Comparison of ENCODE assay signal across 27 cellular contexts in genomic region chrX:155645180-155645579, GRCh38.
"Had no signal": no experiment of that assay in that cellular context is flagged by ENCODE, and none has a peak within 500 bp of the region (broad histone marks: within the 10 kb centered on the region; RNA-seq: fewer than 3 reads in every experiment).

No MANE protein-coding gene starts in this region.

- H3K4me2 ChIP-seq: neural progenitor cell, smooth muscle cell had no signal

- H3K4me1 Mint-ChIP-seq: neural progenitor cell had no signal

- H3K4me1 ChIP-seq: adrenal gland, ascending aorta, sigmoid colon, testis, vagina had no signal

- H3K4me3 ChIP-seq: adrenal gland, ascending aorta, left ventricle myocardium inferior, neural progenitor cell, sigmoid colon, smooth muscle cell, testis, vagina had no signal

- H3K9ac ChIP-seq: neural progenitor cell had no signal

- ATAC-seq: esophagus mucosa; naive thymus-derived CD8-positive, alpha-beta T cell; stimulated activated memory B cell treated with anti-CD40 and anti-IgM and Interleukin-4, amounts not matched to agents 10 μg/mL and 1 μg/mL and 100 μg/mL, for 72 hours had no signal

- H3K27ac ChIP-seq: adrenal gland, ascending aorta, brain microvascular endothelial cell, left ventricle myocardium inferior, neural progenitor cell, sigmoid colon, testis, vagina, WERI-Rb-1 had no signal

- H3K27ac Mint-ChIP-seq: mesothelial cell of epicardium; naive thymus-derived CD8-positive, alpha-beta T cell; neural progenitor cell; stimulated activated memory B cell treated with anti-CD40 and anti-IgM and Interleukin-4, amounts not matched to agents 10 μg/mL and 1 μg/mL and 100 μg/mL, for 72 hours had no signal

- DNase-seq: activated CD4-positive, alpha-beta T cell treated with anti-CD3 and anti-CD28 coated beads for 1 hour; activated CD4-positive, alpha-beta T cell treated with anti-CD3 and anti-CD28 coated beads, Interleukin-2, amount 50 U/mL, for 4 hours; activated effector memory CD4-positive, alpha-beta T cell treated with anti-CD3 and anti-CD28 coated beads, Interleukin-2, amount 50 U/mL, for 16 hours; activated naive CD4-positive, alpha-beta T cell treated with anti-CD3 and anti-CD28 coated beads, Interleukin-2, amount 50 U/mL, for 16 hours; adrenal gland; brain microvascular endothelial cell; central memory CD4-positive, alpha-beta T cell; dermis blood vessel endothelial cell; effector memory CD4-positive, alpha-beta T cell; hippocampal formation; left ventricle myocardium inferior; naive thymus-derived CD8-positive, alpha-beta T cell; sigmoid colon; stimulated activated CD4-positive, alpha-beta T cell treated with anti-CD3 and anti-CD28 coated beads, Interleukin-15, amount 100 ng/mL, for 24 hours; testis; trophoblast cell; WERI-Rb-1 had no signal

- H2AFZ ChIP-seq: neural progenitor cell had no signal

- H3K27me3 ChIP-seq: adrenal gland, ascending aorta, brain microvascular endothelial cell, neural progenitor cell, sigmoid colon, testis, vagina had no signal

- H3K36me3 Mint-ChIP-seq: mesothelial cell of epicardium; naive thymus-derived CD8-positive, alpha-beta T cell; neural progenitor cell had no signal

- H3K4me3 Mint-ChIP-seq: mesothelial cell of epicardium; naive thymus-derived CD8-positive, alpha-beta T cell; neural progenitor cell; stimulated activated memory B cell treated with anti-CD40 and anti-IgM and Interleukin-4, amounts not matched to agents 10 μg/mL and 1 μg/mL and 100 μg/mL, for 72 hours had no signal

- H3K36me3 ChIP-seq: adrenal gland, ascending aorta, brain microvascular endothelial cell, left ventricle myocardium inferior, neural progenitor cell, sigmoid colon, vagina, WERI-Rb-1 had no signal

- FAIRE-seq: endothelial cell of umbilical vein, frontal cortex, TTC549 had no signal

- H3K9me3 ChIP-seq: adrenal gland, ascending aorta, left ventricle myocardium inferior, sigmoid colon, testis, vagina had no signal
